10 cellular contexts compared by ENCODE assay signal in the genomic region with DNA sequence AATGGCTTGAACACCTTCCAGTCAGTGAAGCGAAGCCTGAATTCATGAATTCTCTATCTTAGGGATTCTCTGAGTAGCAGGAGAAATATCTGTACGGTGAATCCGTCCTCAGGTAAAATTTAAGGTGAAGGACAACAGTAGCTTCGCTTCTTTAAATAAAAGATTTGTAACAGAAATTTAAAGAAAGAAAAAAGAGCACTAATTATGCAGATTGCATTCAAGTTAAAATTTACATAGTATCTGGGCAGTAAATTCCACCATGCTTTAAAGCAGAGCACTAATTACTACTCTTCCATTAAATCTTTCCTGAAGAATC.
DNase-seq lines count a peak whose midpoint lies in the region; ATAC-seq, FAIRE-seq and TF ChIP-seq lines count a peak whose summit lies in the region.
"Had no signal": no experiment of that assay in that cellular context is flagged by ENCODE, and none has a peak within 500 bp of the region (broad histone marks: within the 10 kb centered on the region; RNA-seq: fewer than 3 reads in every experiment).

No MANE protein-coding gene starts in this region.

- H3K27me3 Mint-ChIP-seq in astrocyte (ENCODE audit: low read depth, unreplicated experiment) (no peaks in the 10 kb centered on the region), neural crest cell (ENCODE audit: low read depth) (peaks cover 5% of the 10 kb centered on the region)

- peaks cover 11% of the 10 kb centered on the region for H3K4me1 Mint-ChIP-seq in astrocyte (ENCODE audit: low read depth, unreplicated experiment)
- peaks cover 29% of the 10 kb centered on the region for H3K4me1 Mint-ChIP-seq in neural crest cell
- H3K4me1 Mint-ChIP-seq: CD4-positive, CD25-positive, alpha-beta regulatory T cell had no signal

- CTCF ChIA-PET in A673 (lab: Charles Lee) = interaction anchor here (0.6 to 1.5 kb wide), 11 partner anchors 8 to 1930 kb away, joined by 3 to 11 read pairs (median 4); no protein-coding TSS in a partner anchor

- H2AFZ ChIP-seq in KMS-11 (ENCODE audit: low read depth) = no peak overlapping the region
- H2AFZ ChIP-seq in astrocyte (ENCODE audit: low read depth, low read length) = peak overlapping the region; percentile 29

- H4K20me1 ChIP-seq in KMS-11 (ENCODE audit: insufficient read depth) = no peaks in the 10 kb centered on the region
- no peaks in the 10 kb centered on the region for H4K20me1 ChIP-seq in astrocyte (ENCODE audit: insufficient read depth, low read length)

- no peak for ATAC-seq in HG03342 (IDR thresholded peaks at IDR 0.05; ENCODE audit: unreplicated experiment)

- H3K27ac Mint-ChIP-seq in astrocyte (ENCODE audit: unreplicated experiment) (no peak overlapping the region), neural crest cell (ENCODE audit: unreplicated experiment) (no peak overlapping the region)
- H3K27ac Mint-ChIP-seq: CD4-positive, CD25-positive, alpha-beta regulatory T cell had no signal

- TF ChIP-seq CTCF in A673 (conservative IDR thresholded peaks at IDR 0.05; ENCODE audit: low read depth, low read length) (peak; percentile 23; the same call in 1 of the 2 replicates), KMS-11 (conservative IDR thresholded peaks at IDR 0.05; ENCODE audit: low read depth, low read length) (peak; percentile 55), astrocyte (IDR thresholded peaks at IDR 0.05; ENCODE audit: insufficient read depth, low read depth, low read length) (no peak), neural crest cell (conservative IDR thresholded peaks at IDR 0.05) (peak; percentile 37)

- H3K9me3 ChIP-seq in A673 (ENCODE audit: low read depth, low read length, poor library complexity, severe bottlenecking) = no peaks in the 10 kb centered on the region
- H3K9me3 ChIP-seq in astrocyte (ENCODE audit: insufficient read depth, low read depth, low read length) = no peaks in the 10 kb centered on the region
- no peaks in the 10 kb centered on the region for H3K9me3 ChIP-seq in MG63
- H3K9me3 ChIP-seq: SJCRH30 had no signal

- no peak overlapping the region for H3K4me3 ChIP-seq in A673 (ENCODE audit: low read depth, low read length, poor library complexity, severe bottlenecking)
- H3K4me3 ChIP-seq in KMS-11 (IDR thresholded peaks at IDR 0.05; ENCODE audit: insufficient read depth, low read depth, low read length) = no peak overlapping the region
- H3K4me3 ChIP-seq in astrocyte (ENCODE audit: insufficient read depth, low read depth, low read length) = no peak overlapping the region
- H3K4me3 ChIP-seq in MG63 = no peak overlapping the region
- H3K4me3 ChIP-seq: SJCRH30 had no signal

- H3K4me1 ChIP-seq in A673 (ENCODE audit: insufficient read depth, low read length, poor library complexity, severe bottlenecking) (peaks cover 18% of the 10 kb centered on the region), KMS-11 (ENCODE audit: low read depth, poor library complexity, severe bottlenecking) (no peaks in the 10 kb centered on the region), astrocyte (ENCODE audit: insufficient read depth, low read length) (peaks cover 10% of the 10 kb centered on the region)

- no peaks in the 10 kb centered on the region for H3K9me3 Mint-ChIP-seq in astrocyte (ENCODE audit: unreplicated experiment)
- H3K9me3 Mint-ChIP-seq in neural crest cell = no peaks in the 10 kb centered on the region
- H3K9me3 Mint-ChIP-seq: CD4-positive, CD25-positive, alpha-beta regulatory T cell had no signal

- POLR2A ChIA-PET in A673 (lab: Charles Lee; ENCODE audit: low non-redundant PET) = no interaction called here

- H3K36me3 Mint-ChIP-seq in astrocyte (ENCODE audit: low read depth, unreplicated experiment) (no peaks in the 10 kb centered on the region), neural crest cell (ENCODE audit: low read depth) (no peaks in the 10 kb centered on the region)
- H3K36me3 Mint-ChIP-seq: CD4-positive, CD25-positive, alpha-beta regulatory T cell had no signal

- DNase-seq in A673 (ENCODE audit: low spot score) (no peak), astrocyte (ENCODE audit: low read depth) (no peak), neural crest cell (ENCODE audit: low read depth, low spot score) (no peak), COLO668 (lab: John Stamatoyannopoulos, UW; ENCODE audit: unreplicated experiment) (no peak), NCI-H187 treated with DMSO at 0.1 percent for 48 hours (lab: John Stamatoyannopoulos, UW) (no peak), MG63 (no peak)

- intact Hi-C loops in A673 (cut with micrococcal nuclease; ENCODE audit: unreplicated experiment) = loop anchor here (1.0 to 2.0 kb wide), 3 partner anchors 256 to 1026 kb away; no protein-coding TSS in a partner anchor

- no peak overlapping the region for H3K4me3 Mint-ChIP-seq in astrocyte (ENCODE audit: unreplicated experiment)
- no peak overlapping the region for H3K4me3 Mint-ChIP-seq in neural crest cell
- H3K4me3 Mint-ChIP-seq: CD4-positive, CD25-positive, alpha-beta regulatory T cell had no signal

- no peaks in the 10 kb centered on the region for H3K27me3 ChIP-seq in A673 (replicated peaks; ENCODE audit: insufficient read depth, low read depth, low read length, poor library complexity)
- H3K27me3 ChIP-seq in KMS-11 (ENCODE audit: insufficient read depth, low read depth) = no peaks in the 10 kb centered on the region
- H3K27me3 ChIP-seq in astrocyte (ENCODE audit: insufficient read depth, low read length) = no peaks in the 10 kb centered on the region
- peaks cover 35% of the 10 kb centered on the region for H3K27me3 ChIP-seq in MG63
- H3K27me3 ChIP-seq: SJCRH30 had no signal

- H3K36me3 ChIP-seq in A673 (ENCODE audit: insufficient read depth, low read length, poor library complexity, severe bottlenecking) = no peaks in the 10 kb centered on the region
- H3K36me3 ChIP-seq in KMS-11 (ENCODE audit: insufficient read depth) = no peaks in the 10 kb centered on the region
- no peaks in the 10 kb centered on the region for H3K36me3 ChIP-seq in astrocyte (ENCODE audit: insufficient read depth, low read length)
- no peaks in the 10 kb centered on the region for H3K36me3 ChIP-seq in MG63
- H3K36me3 ChIP-seq: SJCRH30 had no signal

- H3K9ac ChIP-seq in KMS-11 (no peak overlapping the region), astrocyte (ENCODE audit: low read length) (no peak overlapping the region)

- H3K4me2 ChIP-seq in KMS-11 = no peak overlapping the region
- peak overlapping the region; percentile 36 for H3K4me2 ChIP-seq in astrocyte (ENCODE audit: low read length)

- no peaks in the 10 kb centered on the region for H3K79me2 ChIP-seq in KMS-11 (ENCODE audit: insufficient read depth, low read depth)
- H3K79me2 ChIP-seq in astrocyte (ENCODE audit: insufficient read depth, low read length) = no peaks in the 10 kb centered on the region

- H3K27ac ChIP-seq in A673 (ENCODE audit: low read depth, low read length, poor library complexity, severe bottlenecking) (no peak overlapping the region), KMS-11 (no peak overlapping the region), astrocyte (ENCODE audit: low read depth, low read length) (no peak overlapping the region)

- FAIRE-seq in astrocyte (lab: Jason Lieb, UNC) = no peak

- BruUV-seq in A673 (replicated peaks; lab: Mats Ljungman, UMichigan) = no TSS peak
